25 cellular contexts compared by ENCODE assay signal in genomic region chr2:235643680-235644117, GRCh38.
DNase-seq lines count a peak whose midpoint lies in the region; ATAC-seq and TF ChIP-seq lines count a peak whose summit lies in the region.
"Had no signal": no experiment of that assay in that cellular context is flagged by ENCODE, and none has a peak within 500 bp of the region (broad histone marks: within the 10 kb centered on the region; RNA-seq: fewer than 3 reads in every experiment).

No MANE protein-coding gene starts in this region.

- H3K27ac ChIP-seq in GM23338 (ENCODE audit: low read depth): no peak overlapping the region
- H3K27ac ChIP-seq in dorsolateral prefrontal cortex: peak overlapping the region in 58 of 59 donors; percentile 34 to 99 (median 96)
- no peak overlapping the region for H3K27ac ChIP-seq in naive thymus-derived CD4-positive, alpha-beta T cell (ENCODE audit: low read depth, low read length)
- H3K27ac ChIP-seq: RWPE1, SK-N-MC, upper lobe of right lung had no signal

- H4K20me1 ChIP-seq in GM23338 (replicated peaks; ENCODE audit: insufficient read depth): 0 out of 2 replicates have a peak, but pooled peaks cover 8% of the 10 kb centered on the region

- H3F3A ChIP-seq in GM23338 (replicated peaks; ENCODE audit: low read depth): no peaks in the 10 kb centered on the region

- H3K79me2 ChIP-seq in GM23338 (replicated peaks; ENCODE audit: insufficient read depth): peaks cover 65% of the 10 kb centered on the region

- H3K9me3 ChIP-seq in naive thymus-derived CD4-positive, alpha-beta T cell (ENCODE audit: control insufficient read depth in 2 of 3, low read length in 3 of 3): no peaks in the 10 kb centered on the region
- H3K9me3 ChIP-seq: HAP-1, upper lobe of right lung had no signal

- CTCF ChIA-PET in naive thymus-derived CD4-positive, alpha-beta T cell (lab: Charles Lee): interaction anchor here (0.6 kb wide), 2 partner anchors 54 to 1869 kb away, joined by 3 read pairs; no protein-coding TSS in a partner anchor

- no peaks in the 10 kb centered on the region for H3K27me3 ChIP-seq in GM23338 (ENCODE audit: insufficient read depth)
- H3K27me3 ChIP-seq in dorsolateral prefrontal cortex: no peaks in the 10 kb centered on the region
- H3K27me3 ChIP-seq in naive thymus-derived CD4-positive, alpha-beta T cell (ENCODE audit: control insufficient read depth in 2 of 2, insufficient read depth in 2 of 2, low read length in 2 of 2): no peaks in the 10 kb centered on the region
- H3K27me3 ChIP-seq: upper lobe of right lung had no signal

- peaks cover 12% of the 10 kb centered on the region for H3K27me3 Mint-ChIP-seq in GM23338 (ENCODE audit: insufficient read depth, low read depth, poor library complexity)
- H3K27me3 Mint-ChIP-seq in mesothelial cell of epicardium (ENCODE audit: low read depth): peaks cover 1% of the 10 kb centered on the region
- peaks cover 10 to 43% (median 34%) of the 10 kb centered on the region in 5 donors for H3K27me3 Mint-ChIP-seq in naive thymus-derived CD4-positive, alpha-beta T cell

- no peak overlapping the region for H3K4me2 ChIP-seq in GM23338

- peaks cover 4% of the 10 kb centered on the region; the same call in 1 of the 2 replicates for H3K9me2 ChIP-seq in GM23338 (ENCODE audit: insufficient read depth)

- DNase-seq in GM23338 (ENCODE audit: low spot score): no peak
- no peak for DNase-seq in dorsolateral prefrontal cortex
- DNase-seq in mesothelial cell of epicardium (ENCODE audit: low spot score in 2 of 2, unreplicated experiment in 2 of 2): no peak
- no peak for DNase-seq in naive thymus-derived CD4-positive, alpha-beta T cell
- no peak for DNase-seq in effector CD8-positive, alpha-beta T cell (lab: John Stamatoyannopoulos, UW)
- DNase-seq: activated CD4-positive, alpha-beta T cell treated with anti-CD3 and anti-CD28 coated beads, Interleukin-2, amount 10 ng/mL, durations not matched to agents 24 days and 14 days; activated gamma-delta T cell; activated naive CD8-positive, alpha-beta T cell treated with anti-CD3 and anti-CD28 coated beads, Interleukin-2, amount 10 ng/mL, durations not matched to agents 7 days and 5 days; activated T-cell treated with anti-CD3 and anti-CD28 coated beads, Interleukin-2, amount 50 U/mL, for 1 hour; DMS53; endodermal cell; NCI-H1105; NCI-H1930; NCI-H446; T-helper 17 cell; upper lobe of right lung; WERI-Rb-1 had no signal

- intact Hi-C loops in dorsolateral prefrontal cortex (cut with DNase I): loop anchor here (2.0 kb wide), 2 partner anchors 19 to 25 kb away; no protein-coding TSS in a partner anchor
- intact Hi-C loops in naive thymus-derived CD4-positive, alpha-beta T cell (cut with micrococcal nuclease): no loop called here

- no peak for ATAC-seq in GM23338
- ATAC-seq in SK-N-SH treated with all-trans-retinoic acid at 6 μM for 48 hours: no peak; the same call in 2 of the 3 replicates
- ATAC-seq in GM19397 (IDR thresholded peaks at IDR 0.05; ENCODE audit: unreplicated experiment): no peak
- ATAC-seq in naive thymus-derived CD4-positive, alpha-beta T cell: no peak
- no peak for ATAC-seq in GM21390 (IDR thresholded peaks at IDR 0.05; ENCODE audit: unreplicated experiment)
- ATAC-seq: left lobe of liver; natural killer cell treated with Interleukin-12 subunit alpha and Interleukin-12 subunit beta and Interleukin-15 and Interleukin-18, amount 100 ng/mL, for 72 hours; T-helper 17 cell; upper lobe of right lung had no signal

- no peaks in the 10 kb centered on the region for H3K36me3 ChIP-seq in GM23338 (ENCODE audit: insufficient read depth)
- H3K36me3 ChIP-seq in naive thymus-derived CD4-positive, alpha-beta T cell (ENCODE audit: control insufficient read depth in 2 of 3, insufficient read depth in 3 of 3, low read length in 3 of 3): no peaks in the 10 kb centered on the region
- H3K36me3 ChIP-seq: HAP-1, upper lobe of right lung, WERI-Rb-1 had no signal

- H3K4me3 Mint-ChIP-seq in GM23338: no peak overlapping the region
- H3K4me3 Mint-ChIP-seq in mesothelial cell of epicardium: no peak overlapping the region
- no peak overlapping the region for H3K4me3 Mint-ChIP-seq in naive thymus-derived CD4-positive, alpha-beta T cell
- H3K4me3 Mint-ChIP-seq: activated CD4-positive, alpha-beta T cell treated with anti-CD3 and anti-CD28 coated beads, Interleukin-2, amount 10 ng/mL, durations not matched to agents 24 days and 14 days; activated naive CD8-positive, alpha-beta T cell treated with anti-CD3 and anti-CD28 coated beads, Interleukin-2, amount 10 ng/mL, durations not matched to agents 7 days and 5 days; endodermal cell; natural killer cell treated with Interleukin-12 subunit alpha and Interleukin-12 subunit beta and Interleukin-15 and Interleukin-18, amount 100 ng/mL, for 72 hours; T-helper 17 cell had no signal

- H3K4me1 ChIP-seq in GM23338 (ENCODE audit: insufficient read depth): peaks cover 40% of the 10 kb centered on the region
- H3K4me1 ChIP-seq in naive thymus-derived CD4-positive, alpha-beta T cell (ENCODE audit: control insufficient read depth in 2 of 2, insufficient read depth in 2 of 2, low read length in 2 of 2): no peaks in the 10 kb centered on the region

- no peak for TF ChIP-seq CTCF in GM23338 (conservative IDR thresholded peaks at IDR 0.05; ENCODE audit: low read depth in 2 of 2)
- TF ChIP-seq CTCF in dorsolateral prefrontal cortex (IDR thresholded peaks at IDR 0.05 in 54 of 56, conservative IDR thresholded peaks at IDR 0.05 in 2 of 56; ENCODE audit: low read depth in 1 of 56, partially characterized antibody in 56 of 56): no peak
- no peak for TF ChIP-seq CTCF in mesothelial cell of epicardium (IDR thresholded peaks at IDR 0.05; ENCODE audit: unreplicated experiment)

- H3K9me3 Mint-ChIP-seq in GM23338: no peaks in the 10 kb centered on the region
- no peaks in the 10 kb centered on the region for H3K9me3 Mint-ChIP-seq in mesothelial cell of epicardium
- H3K9me3 Mint-ChIP-seq in naive thymus-derived CD4-positive, alpha-beta T cell: peaks cover 0 to 4% (median 0%) of the 10 kb centered on the region in 11 donors
- H3K9me3 Mint-ChIP-seq: activated CD4-positive, alpha-beta T cell treated with anti-CD3 and anti-CD28 coated beads, Interleukin-2, amount 10 ng/mL, durations not matched to agents 24 days and 14 days; activated naive CD8-positive, alpha-beta T cell treated with anti-CD3 and anti-CD28 coated beads, Interleukin-2, amount 10 ng/mL, durations not matched to agents 7 days and 5 days; endodermal cell; natural killer cell treated with Interleukin-12 subunit alpha and Interleukin-12 subunit beta and Interleukin-15 and Interleukin-18, amount 100 ng/mL, for 72 hours had no signal

- 0 out of 2 replicates have a peak overlapping the region, but pooled peaks have one; percentile 3 for H3K27ac Mint-ChIP-seq in GM23338
- H3K27ac Mint-ChIP-seq in mesothelial cell of epicardium: peak overlapping the region; percentile 3
- no peak overlapping the region for H3K27ac Mint-ChIP-seq in naive thymus-derived CD4-positive, alpha-beta T cell
- H3K27ac Mint-ChIP-seq: activated CD4-positive, alpha-beta T cell treated with anti-CD3 and anti-CD28 coated beads, Interleukin-2, amount 10 ng/mL, durations not matched to agents 24 days and 14 days; activated naive CD8-positive, alpha-beta T cell treated with anti-CD3 and anti-CD28 coated beads, Interleukin-2, amount 10 ng/mL, durations not matched to agents 7 days and 5 days; endodermal cell; natural killer cell treated with Interleukin-12 subunit alpha and Interleukin-12 subunit beta and Interleukin-15 and Interleukin-18, amount 100 ng/mL, for 72 hours; T-helper 17 cell had no signal

- H3K36me3 Mint-ChIP-seq in GM23338 (ENCODE audit: low read depth) (no peaks in the 10 kb centered on the region), mesothelial cell of epicardium (no peaks in the 10 kb centered on the region)
- H3K36me3 Mint-ChIP-seq in naive thymus-derived CD4-positive, alpha-beta T cell: no peaks in the 10 kb centered on the region
- H3K36me3 Mint-ChIP-seq: activated naive CD8-positive, alpha-beta T cell treated with anti-CD3 and anti-CD28 coated beads, Interleukin-2, amount 10 ng/mL, durations not matched to agents 7 days and 5 days; natural killer cell treated with Interleukin-12 subunit alpha and Interleukin-12 subunit beta and Interleukin-15 and Interleukin-18, amount 100 ng/mL, for 72 hours had no signal

- H3K4me3 ChIP-seq in GM23338 (no peak overlapping the region), dorsolateral prefrontal cortex (peak overlapping the region in 7 of 59 donors; percentile 5 to 17 (median 9))
- no peak overlapping the region for H3K4me3 ChIP-seq in naive thymus-derived CD4-positive, alpha-beta T cell (ENCODE audit: low read length)
- H3K4me3 ChIP-seq: HAP-1, SK-N-MC, upper lobe of right lung had no signal

- POLR2A ChIA-PET in naive thymus-derived CD4-positive, alpha-beta T cell (lab: Charles Lee): no interaction called here

- no peak overlapping the region for H2AFZ ChIP-seq in GM23338

- peaks cover 58% of the 10 kb centered on the region for H3K4me1 Mint-ChIP-seq in GM23338
- peaks cover 51% of the 10 kb centered on the region for H3K4me1 Mint-ChIP-seq in mesothelial cell of epicardium
- peaks cover 0 to 2% (median 0%) of the 10 kb centered on the region in 7 donors for H3K4me1 Mint-ChIP-seq in naive thymus-derived CD4-positive, alpha-beta T cell
- H3K4me1 Mint-ChIP-seq: activated CD4-positive, alpha-beta T cell treated with anti-CD3 and anti-CD28 coated beads, Interleukin-2, amount 10 ng/mL, durations not matched to agents 24 days and 14 days; activated naive CD8-positive, alpha-beta T cell treated with anti-CD3 and anti-CD28 coated beads, Interleukin-2, amount 10 ng/mL, durations not matched to agents 7 days and 5 days had no signal

TF ChIP-seq in GM23338, 12 proteins besides CTCF, POLR2A, EP300 and RAD21 (continues in another document):
- no peak for TF ChIP-seq EZH2 (IDR thresholded peaks at IDR 0.05; ENCODE audit: low read depth, unreplicated experiment)
- no peak for TF ChIP-seq CREB1 (CRISPR knock-in tag; IDR thresholded peaks at IDR 0.05; ENCODE audit: low read depth)
- no peak for TF ChIP-seq ZNF331 (CRISPR knock-in tag; IDR thresholded peaks at IDR 0.05; ENCODE audit: low read depth)
- no peak for TF ChIP-seq STAT1 (IDR thresholded peaks at IDR 0.05; ENCODE audit: unreplicated experiment)
- TF ChIP-seq ZNF114 (CRISPR knock-in tag; IDR thresholded peaks at IDR 0.05): no peak

TF ChIP-seq in SK-N-SH treated with all-trans-retinoic acid at 6 μM for 48 hours, 23 proteins besides CTCF, POLR2A, EP300 and RAD21 (continues in another document):
- 0 out of 2 replicates have a peak, but pooled peaks have one; percentile 20 for TF ChIP-seq ZFP3 (CRISPR knock-in tag; IDR thresholded peaks at IDR 0.05)
- TF ChIP-seq CREB5 (CRISPR knock-in tag; IDR thresholded peaks at IDR 0.05; ENCODE audit: low read depth): no peak

Comparison
In these comparisons a context has a peak if more than half of its experiments do, and no peak if none do; other contexts are left out.
1. H3K27ac ChIP-seq: peak in dorsolateral prefrontal cortex (58 of 59); none in GM23338 (single experiment) and naive thymus-derived CD4-positive, alpha-beta T cell (single experiment).
2. H3K27ac Mint-ChIP-seq: peak in GM23338 (single experiment) and mesothelial cell of epicardium (single experiment); none in naive thymus-derived CD4-positive, alpha-beta T cell (0 of 9).
3. intact Hi-C loops: an anchor here in dorsolateral prefrontal cortex (2.0 kb wide); none called in naive thymus-derived CD4-positive, alpha-beta T cell.